17 cellular contexts compared by ENCODE assay signal in the genomic region with DNA sequence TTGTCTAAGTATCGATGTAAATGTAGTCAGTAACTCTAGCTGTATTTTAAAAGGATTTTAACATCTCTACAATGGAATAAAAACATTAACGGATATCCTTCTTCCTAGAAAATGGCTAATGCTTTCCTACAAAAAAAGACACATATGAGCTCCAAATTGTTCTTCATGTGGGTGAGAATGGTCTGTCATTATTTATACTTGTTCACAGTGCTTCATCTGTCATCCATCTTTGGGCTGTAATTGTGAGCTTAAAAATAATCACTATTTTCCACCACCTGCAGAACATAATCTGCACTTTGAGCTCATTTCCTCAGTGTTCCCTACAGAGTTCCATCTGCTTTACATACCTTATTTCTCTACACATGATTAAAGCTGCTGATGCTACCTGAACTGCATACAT.
"Had no signal": no experiment of that assay in that cellular context is flagged by ENCODE, and none has a peak within 500 bp of the region (broad histone marks: within the 10 kb centered on the region; RNA-seq: fewer than 3 reads in every experiment).

No MANE protein-coding gene starts in this region.

- ATAC-seq: effector memory CD8-positive, alpha-beta T cell; gastrocnemius medialis; left lobe of liver; natural killer cell; sciatic nerve; stimulated activated naive CD8-positive, alpha-beta T cell treated with anti-CD3 and anti-CD28 coated beads, Interleukin-15, amount 100 ng/mL, for 72 hours; upper lobe of right lung had no signal

- DNase-seq: effector memory CD8-positive, alpha-beta T cell; foreskin fibroblast; gastrocnemius medialis; head of caudate nucleus; kidney; natural killer cell; stimulated activated CD4-positive, alpha-beta T cell treated with anti-CD3 and anti-CD28 coated beads, Interleukin-12 subunit alpha, Interleukin-12 subunit beta, amount 100 ng/mL, for 4 hours; stimulated activated CD4-positive, alpha-beta T cell treated with anti-CD3 and anti-CD28 coated beads, Interleukin-1b, Interleukin-23, amount 100 ng/mL, for 48 hours; stimulated activated CD4-positive, alpha-beta T cell treated with anti-CD3 and anti-CD28 coated beads, Interleukin-4, amount 100 ng/mL, for 1 hour; stimulated activated CD8-positive, alpha-beta memory T cell treated with anti-CD3 and anti-CD28 coated beads, Interleukin-4, amount 100 ng/mL, for 48 hours; stimulated activated naive CD4-positive, alpha-beta T cell; stimulated activated naive CD8-positive, alpha-beta T cell treated with anti-CD3 and anti-CD28 coated beads, Interleukin-15, amount 100 ng/mL, for 72 hours; transverse colon; upper lobe of right lung; uterus had no signal
